In genomic region chr9:90870646-90871326, GRCh38 we compare ENCODE assay signal across 8 cellular contexts.
DNase-seq lines count a peak whose midpoint lies in the region; ATAC-seq, FAIRE-seq and TF ChIP-seq lines count a peak whose summit lies in the region.

No MANE protein-coding gene starts in this region.

- ATAC-seq in heart left ventricle: peak in 2 of 4 donors; percentile 32 to 36
- ATAC-seq in right cardiac atrium: no peak
- peak in 1 of 2 donors; percentile 54 for ATAC-seq in naive B cell (ENCODE audit: low read depth in 2 of 2)
- peak; percentile 64 for ATAC-seq in upper lobe of right lung
- ATAC-seq in HG03460 (IDR thresholded peaks at IDR 0.05; ENCODE audit: unreplicated experiment): no peak

- peaks cover 0 to 43% (median 0%) of the 10 kb centered on the region in 9 donors for H3K36me3 ChIP-seq in heart left ventricle
- peaks cover 65% of the 10 kb centered on the region for H3K36me3 ChIP-seq in WERI-Rb-1
- no peaks in the 10 kb centered on the region for H3K36me3 ChIP-seq in endothelial cell of umbilical vein (ENCODE audit: control insufficient read depth in 2 of 2, extremely low read depth in 1 of 2, insufficient read depth in 2 of 2, low read length in 2 of 2)
- H3K36me3 ChIP-seq in upper lobe of right lung: peaks cover 8% of the 10 kb centered on the region

- H3K27me3 Mint-ChIP-seq in naive B cell: no peaks in the 10 kb centered on the region

- TF ChIP-seq POLR2A in heart left ventricle (IDR thresholded peaks at IDR 0.05) (no peak), endothelial cell of umbilical vein (IDR thresholded peaks at IDR 0.05; ENCODE audit: low read depth, low read length) (no peak)

- no TSS peak for BruUV-seq in endothelial cell of umbilical vein (replicated peaks; lab: Mats Ljungman, UMichigan)

- peak; percentile 56 for FAIRE-seq in endothelial cell of umbilical vein (lab: Jason Lieb, UNC)

- 11 to 18% (median 15%) methylated on average over 4 of the region's 4 CpGs for WGBS in heart left ventricle, 4 donors
- 13% methylated on average over 4 of the region's 4 CpGs for WGBS in right cardiac atrium

- no peak for DNase-seq in heart left ventricle
- no peak for DNase-seq in right cardiac atrium
- DNase-seq in NCI-H1694 treated with DMSO at 0.1 percent for 48 hours (lab: John Stamatoyannopoulos, UW): peak; percentile 23
- DNase-seq in WERI-Rb-1: peak; percentile 35
- peak; percentile 32 for DNase-seq in endothelial cell of umbilical vein (ENCODE audit: low read depth, low spot score)
- DNase-seq in naive B cell: peak; percentile 40
- no peak for DNase-seq in upper lobe of right lung

- H3K4me3 ChIP-seq in heart left ventricle (no peak overlapping the region), right cardiac atrium (ENCODE audit: low read length) (no peak overlapping the region), WERI-Rb-1 (ENCODE audit: low read depth, low read length) (no peak overlapping the region), endothelial cell of umbilical vein (replicated peaks in 1 of 3; ENCODE audit: insufficient read depth in 1 of 3, low read depth in 1 of 3, low read length in 3 of 3) (no peak overlapping the region), upper lobe of right lung (no peak overlapping the region)

- POLR2A ChIA-PET in endothelial cell of umbilical vein (lab: Charles Lee): no interaction called here

- H3K27ac ChIP-seq in heart left ventricle (no peak overlapping the region), right cardiac atrium (ENCODE audit: low read length) (no peak overlapping the region), WERI-Rb-1 (peak overlapping the region; percentile 56), endothelial cell of umbilical vein (ENCODE audit: insufficient read depth, low read depth, low read length) (no peak overlapping the region), upper lobe of right lung (no peak overlapping the region)

- H2AFZ ChIP-seq in endothelial cell of umbilical vein (ENCODE audit: low read depth, low read length): no peak overlapping the region

- dilution Hi-C loops in endothelial cell of umbilical vein (cut with MboI; ENCODE audit: extremely low pct_ligation_motif_present, low sequenced_read_pairs): no loop called here

- H3K27ac Mint-ChIP-seq in naive B cell: peak overlapping the region in 2 of 6 donors; percentile 17 to 73

- H3K9ac ChIP-seq in endothelial cell of umbilical vein (replicated peaks; ENCODE audit: extremely low read depth, insufficient read depth, low read length): no peak overlapping the region

- H3K9me3 ChIP-seq in heart left ventricle: no peaks in the 10 kb centered on the region
- no peaks in the 10 kb centered on the region for H3K9me3 ChIP-seq in right cardiac atrium (ENCODE audit: control insufficient read depth, low read length)
- H3K9me3 ChIP-seq in WERI-Rb-1 (ENCODE audit: severe bottlenecking): no peaks in the 10 kb centered on the region
- H3K9me3 ChIP-seq in endothelial cell of umbilical vein (replicated peaks; ENCODE audit: control insufficient read depth, insufficient read depth, low read length): no peaks in the 10 kb centered on the region
- no peaks in the 10 kb centered on the region for H3K9me3 ChIP-seq in upper lobe of right lung

- H3K4me2 ChIP-seq in endothelial cell of umbilical vein (ENCODE audit: insufficient read depth, low read length): no peak overlapping the region

- peaks cover 0 to 4% (median 0%) of the 10 kb centered on the region in 3 donors for H3K4me1 Mint-ChIP-seq in naive B cell

- H3K4me3 Mint-ChIP-seq in naive B cell: no peak overlapping the region

- no peaks in the 10 kb centered on the region for H3K9me1 ChIP-seq in endothelial cell of umbilical vein (replicated peaks; ENCODE audit: control insufficient read depth, extremely low read depth, insufficient read depth, low read length)

- intact Hi-C loops in heart left ventricle (cut with DNase I): loop anchor here (5.0 to 10.0 kb wide), 6 partner anchors 643 to 1293 kb away; no protein-coding TSS in a partner anchor
- intact Hi-C loops in right cardiac atrium (cut with DNase I): loop anchor here (5.0 to 10.0 kb wide), 3 partner anchors 726 to 1276 kb away; no protein-coding TSS in a partner anchor
- intact Hi-C loops in endothelial cell of umbilical vein (cut with micrococcal nuclease): loop anchor here (1.0 kb wide), 4 partner anchors 728 to 1294 kb away; no protein-coding TSS in a partner anchor
- intact Hi-C loops in upper lobe of right lung (cut with DNase I): no loop called here

- peaks cover 9 to 10% of the 10 kb centered on the region in 2 donors for H3K36me3 Mint-ChIP-seq in naive B cell

- CTCF ChIA-PET in endothelial cell of umbilical vein (lab: Charles Lee): interaction anchor here (0.7 to 6.7 kb wide), 11 partner anchors 11 to 1297 kb away, joined by 3 to 96 read pairs (median 7); no protein-coding TSS in a partner anchor

- H3K27me3 ChIP-seq in heart left ventricle (peaks cover 0 to 5% (median 0%) of the 10 kb centered on the region in 9 donors), right cardiac atrium (ENCODE audit: control insufficient read depth, insufficient read depth) (no peaks in the 10 kb centered on the region), WERI-Rb-1 (ENCODE audit: insufficient read depth, low read depth, severe bottlenecking) (no peaks in the 10 kb centered on the region), endothelial cell of umbilical vein (ENCODE audit: control insufficient read depth in 2 of 2, insufficient read depth in 2 of 2, low read length in 2 of 2) (no peaks in the 10 kb centered on the region), upper lobe of right lung (no peaks in the 10 kb centered on the region)

- no peaks in the 10 kb centered on the region for H3K9me3 Mint-ChIP-seq in naive B cell

- no peaks in the 10 kb centered on the region for H3K79me2 ChIP-seq in endothelial cell of umbilical vein (ENCODE audit: control insufficient read depth, insufficient read depth, low read length)

- TF ChIP-seq CTCF in heart left ventricle (IDR thresholded peaks at IDR 0.05) (peak; percentile 72 to 93 (median 86)), WERI-Rb-1 (IDR thresholded peaks at IDR 0.05; ENCODE audit: low read depth, low read length) (peak; percentile 72), endothelial cell of umbilical vein (IDR thresholded peaks at IDR 0.05; ENCODE audit: extremely low read depth in 1 of 2, insufficient read depth in 1 of 2, low read depth in 1 of 2, low read length in 2 of 2) (peak; percentile 63 to 65), upper lobe of right lung (IDR thresholded peaks at IDR 0.05) (peak; percentile 90)

- H4K20me1 ChIP-seq in endothelial cell of umbilical vein (replicated peaks; ENCODE audit: control insufficient read depth, extremely low read depth, insufficient read depth, low read length): no peaks in the 10 kb centered on the region

- H3K4me1 ChIP-seq in heart left ventricle: peaks cover 0 to 9% (median 0%) of the 10 kb centered on the region in 12 donors
- H3K4me1 ChIP-seq in right cardiac atrium (ENCODE audit: control insufficient read depth, insufficient read depth, low read length): no peaks in the 10 kb centered on the region
- no peaks in the 10 kb centered on the region for H3K4me1 ChIP-seq in endothelial cell of umbilical vein (ENCODE audit: control insufficient read depth, extremely low read depth, insufficient read depth, low read length)
- H3K4me1 ChIP-seq in upper lobe of right lung: no peaks in the 10 kb centered on the region

TF ChIP-seq in endothelial cell of umbilical vein, 7 proteins besides CTCF, POLR2A, EP300 and RAD21:
- TF ChIP-seq POLR2AphosphoS5 (IDR thresholded peaks at IDR 0.05; ENCODE audit: insufficient read depth, low read depth, low read length): no peak
- TF ChIP-seq GATA2 (IDR thresholded peaks at IDR 0.05; ENCODE audit: insufficient read depth, insufficient read length, low read depth, low read length): no peak
- no peak for TF ChIP-seq MYC (IDR thresholded peaks at IDR 0.05; ENCODE audit: low read depth, low read length)
- no peak for TF ChIP-seq FOS (IDR thresholded peaks at IDR 0.05; ENCODE audit: borderline replicate concordance, insufficient read depth, low read length)
- no peak for TF ChIP-seq JUN (IDR thresholded peaks at IDR 0.05; ENCODE audit: borderline replicate concordance, insufficient read depth, insufficient read length, low read depth)
- TF ChIP-seq, protein P1, sequence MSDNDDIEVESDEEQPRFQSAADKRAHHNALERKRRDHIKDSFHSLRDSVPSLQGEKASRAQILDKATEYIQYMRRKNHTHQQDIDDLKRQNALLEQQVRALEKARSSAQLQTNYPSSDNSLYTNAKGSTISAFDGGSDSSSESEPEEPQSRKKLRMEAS (IDR thresholded peaks at IDR 0.05; ENCODE audit: insufficient read depth, insufficient read length): no peak
- TF ChIP-seq EZH2 (IDR thresholded peaks at IDR 0.05; ENCODE audit: borderline replicate concordance, low read depth, low read length, severe bottlenecking): no peak
TF ChIP-seq in endothelial cell of umbilical vein: peak in this region for 0.

Comparison
In these comparisons a context has a peak if more than half of its experiments do, and no peak if none do; other contexts are left out.
1. DNase-seq: peak in NCI-H1694 treated with DMSO at 0.1 percent for 48 hours (single experiment), WERI-Rb-1 (single experiment), endothelial cell of umbilical vein (single experiment) and naive B cell (single experiment); none in heart left ventricle (0 of 5), right cardiac atrium (0 of 3) and upper lobe of right lung (single experiment).
2. Peak in every context shown above with its lines, with median percentiles within 50 percentile points of each other: CTCF ChIP-seq.